In genomic region chrX:74509989-74510388, GRCh38 we compare ENCODE assay signal across 15 cellular contexts.
DNase-seq lines count a peak whose midpoint lies in the region; ATAC-seq lines count a peak whose summit lies in the region.
"Had no signal": no experiment of that assay in that cellular context is flagged by ENCODE, and none has a peak within 500 bp of the region (broad histone marks: within the 10 kb centered on the region; RNA-seq: fewer than 3 reads in every experiment).

No MANE protein-coding gene starts in this region.

- H3K36me3 Mint-ChIP-seq in activated CD4-positive, alpha-beta T cell treated with anti-CD3 and anti-CD28 coated beads, Interleukin-2, amount 10 ng/mL, durations not matched to agents 24 days and 14 days (ENCODE audit: low read depth): no peaks in the 10 kb centered on the region

- no peak overlapping the region for H3K27ac Mint-ChIP-seq in activated CD4-positive, alpha-beta T cell treated with anti-CD3 and anti-CD28 coated beads, Interleukin-2, amount 10 ng/mL, durations not matched to agents 24 days and 14 days
- H3K27ac Mint-ChIP-seq: T-helper 17 cell had no signal

- peak; percentile 33 for DNase-seq in NCI-H226
- no peak for DNase-seq in NCI-H2107 (lab: John Stamatoyannopoulos, UW)
- DNase-seq in NCI-H1417 (lab: John Stamatoyannopoulos, UW): no peak
- no peak for DNase-seq in activated CD4-positive, alpha-beta T cell treated with anti-CD3 and anti-CD28 coated beads, Interleukin-2, amount 10 ng/mL, durations not matched to agents 24 days and 14 days
- DNase-seq: Caco-2, DMS153, HCEC 1CT, NCI-H1105, NCI-H187, NCI-H446, NCI-H69, T-helper 17 cell had no signal

- H3K4me1 Mint-ChIP-seq in activated CD4-positive, alpha-beta T cell treated with anti-CD3 and anti-CD28 coated beads, Interleukin-2, amount 10 ng/mL, durations not matched to agents 24 days and 14 days: no peaks in the 10 kb centered on the region

- intact Hi-C loops in activated CD4-positive, alpha-beta T cell treated with anti-CD3 and anti-CD28 coated beads, Interleukin-2, amount 10 ng/mL, durations not matched to agents 24 days and 14 days (cut with micrococcal nuclease): no loop called here

- H3K4me3 Mint-ChIP-seq in activated CD4-positive, alpha-beta T cell treated with anti-CD3 and anti-CD28 coated beads, Interleukin-2, amount 10 ng/mL, durations not matched to agents 24 days and 14 days: no peak overlapping the region
- H3K4me3 Mint-ChIP-seq: T-helper 17 cell had no signal

- ATAC-seq in GM19452 (IDR thresholded peaks at IDR 0.05; ENCODE audit: unreplicated experiment) (peak; percentile 2), HG02759 (IDR thresholded peaks at IDR 0.05; ENCODE audit: unreplicated experiment) (peak; percentile 7), HG02938 (IDR thresholded peaks at IDR 0.05; ENCODE audit: unreplicated experiment) (no peak)
- ATAC-seq: T-helper 17 cell had no signal

- no peaks in the 10 kb centered on the region for H3K27me3 Mint-ChIP-seq in activated CD4-positive, alpha-beta T cell treated with anti-CD3 and anti-CD28 coated beads, Interleukin-2, amount 10 ng/mL, durations not matched to agents 24 days and 14 days
- H3K27me3 Mint-ChIP-seq: T-helper 17 cell had no signal

- H3K9me3 Mint-ChIP-seq in activated CD4-positive, alpha-beta T cell treated with anti-CD3 and anti-CD28 coated beads, Interleukin-2, amount 10 ng/mL, durations not matched to agents 24 days and 14 days: no peaks in the 10 kb centered on the region
